12 cellular contexts compared by ENCODE assay signal in genomic region chr9:37290366-37290765, GRCh38.
DNase-seq lines count a peak whose midpoint lies in the region; FAIRE-seq and TF ChIP-seq lines count a peak whose summit lies in the region.
"Had no signal": no experiment of that assay in that cellular context is flagged by ENCODE, and none has a peak within 500 bp of the region (broad histone marks: within the 10 kb centered on the region; RNA-seq: fewer than 3 reads in every experiment).

No MANE protein-coding gene starts in this region.

- no peak for TF ChIP-seq EP300 in SK-N-SH (IDR thresholded peaks at IDR 0.05; ENCODE audit: borderline replicate concordance in 1 of 2, low read depth in 1 of 2, low read length in 1 of 2)

- H4K20me1 ChIP-seq in BLaER1 (no peaks in the 10 kb centered on the region), SK-N-SH (ENCODE audit: insufficient read depth) (no peaks in the 10 kb centered on the region), keratinocyte (ENCODE audit: control insufficient read depth, extremely low read depth, insufficient read depth, low read length) (no peaks in the 10 kb centered on the region)

- H3K79me2 ChIP-seq in SK-N-SH (ENCODE audit: insufficient read depth) (peaks cover 36% of the 10 kb centered on the region), keratinocyte (ENCODE audit: control insufficient read depth, insufficient read depth, low read length) (peaks cover 2% of the 10 kb centered on the region)

- WGBS in SK-N-SH (ENCODE audit: low lambda C conversion rate): 83% methylated on average over 7 of the region's 7 CpGs

- TF ChIP-seq RAD21 in SK-N-SH (IDR thresholded peaks at IDR 0.05; ENCODE audit: low read length): no peak

- H3K9ac ChIP-seq in BLaER1: peak overlapping the region; percentile 79
- H3K9ac ChIP-seq in SK-N-SH: peak overlapping the region; percentile 80; the same call in 1 of the 2 replicates
- H3K9ac ChIP-seq in keratinocyte (ENCODE audit: control insufficient read depth, extremely low read depth, insufficient read depth, low read length): peak overlapping the region; percentile 81

- H3K27ac ChIP-seq in BLaER1 (peak overlapping the region; percentile 95), SK-N-SH (ENCODE audit: low read depth in 2 of 2, low read length in 1 of 2) (peak overlapping the region in 1 of 2 experiments; percentile 98; a peak in 2 of 4 replicates), keratinocyte (ENCODE audit: control insufficient read depth, insufficient read depth, low read length) (peak overlapping the region; percentile 99)

- DNase-seq in GM12892 (ENCODE audit: insufficient read length): no peak
- no peak for DNase-seq in SK-N-SH
- DNase-seq in keratinocyte (ENCODE audit: low read depth, low spot score): no peak
- no peak for DNase-seq in midbrain (lab: John Stamatoyannopoulos, UW)
- no peak for DNase-seq in EL
- DNase-seq in GM19238 (ENCODE audit: insufficient read length, low spot score): no peak
- no peak for DNase-seq in germinal center (ENCODE audit: low spot score)
- DNase-seq: activated CD4-positive, CD25-positive, alpha-beta regulatory T cell; activated gamma-delta T cell; NCI-H187 treated with DMSO at 0.1 percent for 48 hours; NCI-H774 had no signal

- no peak for TF ChIP-seq CTCF in SK-N-SH (IDR thresholded peaks at IDR 0.05)
- no peak for TF ChIP-seq CTCF in keratinocyte (optimal IDR thresholded peaks at IDR 0.05 in 1 of 3, IDR thresholded peaks at IDR 0.05 in 1 of 3, conservative IDR thresholded peaks at IDR 0.05 in 1 of 3; ENCODE audit: extremely low read depth in 1 of 3, insufficient read depth in 2 of 3, low read length in 3 of 3)

- H3F3A ChIP-seq in SK-N-SH (replicated peaks; ENCODE audit: insufficient read depth): peaks cover 33% of the 10 kb centered on the region

- POLR2A ChIA-PET in SK-N-SH (lab: Yijun Ruan, JAX): no interaction called here

- TF ChIP-seq POLR2A in GM12892 (IDR thresholded peaks at IDR 0.05; ENCODE audit: low read depth, low read length): no peak

- FAIRE-seq in GM12892 (lab: Jason Lieb, UNC) (peak; percentile 80), keratinocyte (lab: Jason Lieb, UNC) (no peak)

- H3K9me3 ChIP-seq in BLaER1 (no peaks in the 10 kb centered on the region; the same call in 1 of the 2 replicates), SK-N-SH (peaks cover 5% of the 10 kb centered on the region; the same call in 1 of the 2 replicates), keratinocyte (ENCODE audit: control insufficient read depth, low read depth, low read length) (no peaks in the 10 kb centered on the region)

- no peaks in the 10 kb centered on the region for H3K9me1 ChIP-seq in keratinocyte (ENCODE audit: control insufficient read depth, extremely low read depth, insufficient read depth, low read length)

- peaks cover 36% of the 10 kb centered on the region; the same call in 1 of the 2 replicates for H3K36me3 ChIP-seq in BLaER1
- peaks cover 0 to 3% of the 10 kb centered on the region in 2 experiments for H3K36me3 ChIP-seq in SK-N-SH (replicated peaks in 1 of 2; ENCODE audit: control insufficient read depth in 1 of 2, insufficient read depth in 2 of 2, low read length in 1 of 2)
- H3K36me3 ChIP-seq in keratinocyte (ENCODE audit: control insufficient read depth in 2 of 2, extremely low read depth in 1 of 2, insufficient read depth in 2 of 2, low read length in 2 of 2): no peaks in the 10 kb centered on the region

- H3K4me2 ChIP-seq in BLaER1: peak overlapping the region; percentile 92
- peak overlapping the region; percentile 63; the same call in 1 of the 2 replicates for H3K4me2 ChIP-seq in SK-N-SH
- H3K4me2 ChIP-seq in keratinocyte (ENCODE audit: control insufficient read depth, extremely low read depth, insufficient read depth, low read depth, low read length): peak overlapping the region; percentile 89

- peak overlapping the region; percentile 61 for H3K4me3 ChIP-seq in BLaER1
- H3K4me3 ChIP-seq in SK-N-SH (ENCODE audit: low read depth in 2 of 2, low read length in 1 of 2): peak overlapping the region in 1 of 2 experiments; percentile 36; a peak in 1 of 4 replicates
- H3K4me3 ChIP-seq in keratinocyte (ENCODE audit: control insufficient read depth in 2 of 3, extremely low read depth in 1 of 3, insufficient read depth in 2 of 3, low read depth in 1 of 3, low read length in 3 of 3): no peak overlapping the region

- H3K4me1 ChIP-seq in BLaER1 (peaks cover 79% of the 10 kb centered on the region), SK-N-SH (ENCODE audit: control insufficient read depth in 1 of 2, insufficient read depth in 2 of 2, low read depth in 1 of 2, low read length in 1 of 2) (peaks cover 6 to 40% of the 10 kb centered on the region in 2 experiments; a peak in 3 of 4 replicates), keratinocyte (ENCODE audit: control insufficient read depth, extremely low read depth, insufficient read depth, low read length) (peaks cover 31% of the 10 kb centered on the region)

- no peaks in the 10 kb centered on the region for H3K27me3 ChIP-seq in BLaER1
- no peaks in the 10 kb centered on the region for H3K27me3 ChIP-seq in SK-N-SH (ENCODE audit: insufficient read depth)
- H3K27me3 ChIP-seq in keratinocyte (ENCODE audit: control insufficient read depth, extremely low read depth, insufficient read depth, low read length): no peaks in the 10 kb centered on the region

- H2AFZ ChIP-seq in SK-N-SH (ENCODE audit: low read depth) (no peak overlapping the region), keratinocyte (ENCODE audit: control insufficient read depth, low read length) (no peak overlapping the region)

- CTCF ChIA-PET in SK-N-SH (lab: Yijun Ruan, JAX): no interaction called here

- H3K9me2 ChIP-seq in SK-N-SH: no peaks in the 10 kb centered on the region

- dilution Hi-C loops in keratinocyte (cut with MboI; ENCODE audit: extremely low pct_ligation_motif_present, low sequenced_read_pairs): no loop called here

TF ChIP-seq in SK-N-SH, 30 proteins besides CTCF, POLR2A, EP300 and RAD21 (continues in another document):
- TF ChIP-seq MXI1 (IDR thresholded peaks at IDR 0.05; ENCODE audit: low read depth, low read length) (no peak), MAX (IDR thresholded peaks at IDR 0.05; ENCODE audit: low read depth) (no peak), FOSL2 (IDR thresholded peaks at IDR 0.05; ENCODE audit: borderline replicate concordance, low read depth) (no peak), RFX5 (IDR thresholded peaks at IDR 0.05; ENCODE audit: low read length) (no peak), USF1 (IDR thresholded peaks at IDR 0.05; ENCODE audit: borderline replicate concordance, low read depth) (no peak), SIN3A (IDR thresholded peaks at IDR 0.05; ENCODE audit: borderline replicate concordance, low read depth, low read length) (no peak), TAF1 (IDR thresholded peaks at IDR 0.05; ENCODE audit: borderline replicate concordance, low read depth, low read length) (no peak), MEF2A (IDR thresholded peaks at IDR 0.05; ENCODE audit: borderline replicate concordance, low read depth) (no peak), SMC3 (IDR thresholded peaks at IDR 0.05; ENCODE audit: low read depth, low read length) (no peak), JUND (IDR thresholded peaks at IDR 0.05) (no peak), NFIC (IDR thresholded peaks at IDR 0.05; ENCODE audit: borderline replicate concordance) (no peak), FOXM1 (IDR thresholded peaks at IDR 0.05; ENCODE audit: low read depth) (no peak)
- TF ChIP-seq, protein P1, sequence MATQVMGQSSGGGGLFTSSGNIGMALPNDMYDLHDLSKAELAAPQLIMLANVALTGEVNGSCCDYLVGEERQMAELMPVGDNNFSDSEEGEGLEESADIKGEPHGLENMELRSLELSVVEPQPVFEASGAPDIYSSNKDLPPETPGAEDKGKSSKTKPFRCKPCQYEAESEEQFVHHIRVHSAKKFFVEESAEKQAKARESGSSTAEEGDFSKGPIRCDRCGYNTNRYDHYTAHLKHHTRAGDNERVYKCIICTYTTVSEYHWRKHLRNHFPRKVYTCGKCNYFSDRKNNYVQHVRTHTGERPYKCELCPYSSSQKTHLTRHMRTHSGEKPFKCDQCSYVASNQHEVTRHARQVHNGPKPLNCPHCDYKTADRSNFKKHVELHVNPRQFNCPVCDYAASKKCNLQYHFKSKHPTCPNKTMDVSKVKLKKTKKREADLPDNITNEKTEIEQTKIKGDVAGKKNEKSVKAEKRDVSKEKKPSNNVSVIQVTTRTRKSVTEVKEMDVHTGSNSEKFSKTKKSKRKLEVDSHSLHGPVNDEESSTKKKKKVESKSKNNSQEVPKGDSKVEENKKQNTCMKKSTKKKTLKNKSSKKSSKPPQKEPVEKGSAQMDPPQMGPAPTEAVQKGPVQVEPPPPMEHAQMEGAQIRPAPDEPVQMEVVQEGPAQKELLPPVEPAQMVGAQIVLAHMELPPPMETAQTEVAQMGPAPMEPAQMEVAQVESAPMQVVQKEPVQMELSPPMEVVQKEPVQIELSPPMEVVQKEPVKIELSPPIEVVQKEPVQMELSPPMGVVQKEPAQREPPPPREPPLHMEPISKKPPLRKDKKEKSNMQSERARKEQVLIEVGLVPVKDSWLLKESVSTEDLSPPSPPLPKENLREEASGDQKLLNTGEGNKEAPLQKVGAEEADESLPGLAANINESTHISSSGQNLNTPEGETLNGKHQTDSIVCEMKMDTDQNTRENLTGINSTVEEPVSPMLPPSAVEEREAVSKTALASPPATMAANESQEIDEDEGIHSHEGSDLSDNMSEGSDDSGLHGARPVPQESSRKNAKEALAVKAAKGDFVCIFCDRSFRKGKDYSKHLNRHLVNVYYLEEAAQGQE (IDR thresholded peaks at IDR 0.05; ENCODE audit: low read depth, low read length): no peak
- TF ChIP-seq, protein P2, sequence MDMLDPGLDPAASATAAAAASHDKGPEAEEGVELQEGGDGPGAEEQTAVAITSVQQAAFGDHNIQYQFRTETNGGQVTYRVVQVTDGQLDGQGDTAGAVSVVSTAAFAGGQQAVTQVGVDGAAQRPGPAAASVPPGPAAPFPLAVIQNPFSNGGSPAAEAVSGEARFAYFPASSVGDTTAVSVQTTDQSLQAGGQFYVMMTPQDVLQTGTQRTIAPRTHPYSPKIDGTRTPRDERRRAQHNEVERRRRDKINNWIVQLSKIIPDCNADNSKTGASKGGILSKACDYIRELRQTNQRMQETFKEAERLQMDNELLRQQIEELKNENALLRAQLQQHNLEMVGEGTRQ (IDR thresholded peaks at IDR 0.05; ENCODE audit: borderline replicate concordance, low read depth, low read length): no peak
